ENCODE assay signal across 8 cellular contexts in the genomic region with DNA sequence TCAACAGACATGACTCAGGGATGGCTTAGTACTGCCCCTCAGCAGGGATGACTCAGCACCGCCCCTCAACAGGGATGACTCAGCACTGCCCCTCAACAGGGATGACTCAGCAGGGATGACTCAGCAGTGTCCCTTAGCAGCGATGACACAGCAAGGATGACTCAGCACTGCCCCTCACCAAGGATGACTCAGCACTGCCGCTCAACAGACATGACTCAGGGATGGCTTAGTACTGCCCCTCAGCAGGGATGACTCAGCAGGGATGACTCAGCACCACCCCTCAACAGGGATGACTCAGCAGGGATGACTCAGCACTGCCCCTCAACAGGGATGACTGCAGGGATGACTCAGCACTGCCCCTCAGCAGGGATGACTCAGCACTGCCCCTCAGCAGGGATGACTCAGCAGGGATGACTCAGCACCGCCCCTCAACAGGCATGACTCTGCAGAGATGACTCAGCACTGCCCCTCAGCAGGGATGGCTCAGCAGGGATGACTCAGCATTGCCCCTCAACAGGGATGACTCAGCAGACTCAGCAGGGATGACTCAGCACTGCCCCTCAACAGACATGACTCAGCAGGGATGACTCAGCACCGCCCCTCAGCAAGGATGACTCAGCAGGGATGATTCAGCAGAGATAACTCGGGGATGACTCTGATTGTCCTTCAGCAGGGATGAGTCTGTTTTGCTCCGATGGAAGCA. TPM values are rescaled to one million over a fixed set of nuclear protein-coding genes. Genes with fewer than 3 reads are reported as not detected.
DNase-seq lines count a peak whose midpoint lies in the region; ATAC-seq and TF ChIP-seq lines count a peak whose summit lies in the region.
"Not testable (repeated sequence)": the region's sequence is repeated elsewhere in the genome, so short reads cannot be mapped to it uniquely, and the experiment has no call there.

No MANE protein-coding gene starts in this region.

- ATAC-seq in DND-41 (ENCODE audit: insufficient read depth, low read depth) = peak; percentile 15; the same call in 1 of the 3 replicates

- not testable (repeated sequence) for H3K79me2 ChIP-seq in DND-41 (ENCODE audit: insufficient read depth, low read length)

- H3K27me3 ChIP-seq in DND-41 (ENCODE audit: insufficient read depth, low read length, poor library complexity); iPS-20b (ENCODE audit: insufficient read depth, low read length): not testable (repeated sequence)

- not testable (repeated sequence) for H3K4me2 ChIP-seq in DND-41 (ENCODE audit: insufficient read depth, low read length)

- H3K36me3 ChIP-seq in DND-41 (ENCODE audit: insufficient read depth, low read length) = peaks cover 73% of the 10 kb centered on the region
- peaks cover 69% of the 10 kb centered on the region for H3K36me3 ChIP-seq in iPS-20b (ENCODE audit: insufficient read depth, low read depth, low read length)

- H3K4me1 Mint-ChIP-seq in activated T-helper 1 cell treated with anti-CD3 and anti-CD28 coated beads, Interleukin-12 subunit alpha, Interleukin-12 subunit beta, Interleukin-2, Interleukin-4 antibody, amounts not matched to agents 30 ng/mL and 10 ng/mL and 1 ng/mL, durations not matched to agents 14 hours and 24 hours and 36 hours (ENCODE audit: low read depth) = not testable (repeated sequence)

- peaks cover 63% of the 10 kb centered on the region for H3K36me3 Mint-ChIP-seq in activated T-helper 1 cell treated with anti-CD3 and anti-CD28 coated beads, Interleukin-12 subunit alpha, Interleukin-12 subunit beta, Interleukin-2, Interleukin-4 antibody, amounts not matched to agents 30 ng/mL and 10 ng/mL and 1 ng/mL, durations not matched to agents 14 hours and 24 hours and 36 hours (ENCODE audit: low read depth)

- not testable (repeated sequence) for H3K9me3 ChIP-seq in DND-41 (ENCODE audit: insufficient read depth, low read length, severe bottlenecking)
- H3K9me3 ChIP-seq in iPS-20b (ENCODE audit: insufficient read depth, low read depth, low read length) = peaks cover 24% of the 10 kb centered on the region; the same call in 1 of the 2 replicates

- not testable (repeated sequence) for H3K27me3 Mint-ChIP-seq in activated T-helper 1 cell treated with anti-CD3 and anti-CD28 coated beads, Interleukin-12 subunit alpha, Interleukin-12 subunit beta, Interleukin-2, Interleukin-4 antibody, amounts not matched to agents 30 ng/mL and 10 ng/mL and 1 ng/mL, durations not matched to agents 14 hours and 24 hours and 36 hours (ENCODE audit: insufficient read depth)

- H3K4me3 ChIP-seq in DND-41 (ENCODE audit: low read depth in 1 of 2, low read length in 2 of 2); coronary artery; iPS-20b (ENCODE audit: low read length); skeletal muscle cell (ENCODE audit: low read depth, low read length): not testable (repeated sequence)

- not testable (repeated sequence) for TF ChIP-seq CTCF in DND-41 (IDR thresholded peaks at IDR 0.05; ENCODE audit: borderline replicate concordance, extremely low read depth, low read length, poor library complexity, severe bottlenecking); coronary artery (IDR thresholded peaks at IDR 0.05)

- peak overlapping the region; percentile 79 for H3K27ac Mint-ChIP-seq in activated T-helper 1 cell treated with anti-CD3 and anti-CD28 coated beads, Interleukin-12 subunit alpha, Interleukin-12 subunit beta, Interleukin-2, Interleukin-4 antibody, amounts not matched to agents 30 ng/mL and 10 ng/mL and 1 ng/mL, durations not matched to agents 14 hours and 24 hours and 36 hours

- H3K27ac ChIP-seq in DND-41 (ENCODE audit: low read length) (peak overlapping the region; percentile 51; the same call in 1 of the 2 replicates), coronary artery (peak overlapping the region; percentile 50 to 85), iPS-20b (ENCODE audit: low read length) (peak overlapping the region; percentile 73), temporal lobe (ENCODE audit: low read depth, low read length) (peak overlapping the region; percentile 98)

- peaks cover 14% of the 10 kb centered on the region for H3K9me3 Mint-ChIP-seq in activated T-helper 1 cell treated with anti-CD3 and anti-CD28 coated beads, Interleukin-12 subunit alpha, Interleukin-12 subunit beta, Interleukin-2, Interleukin-4 antibody, amounts not matched to agents 30 ng/mL and 10 ng/mL and 1 ng/mL, durations not matched to agents 14 hours and 24 hours and 36 hours

- H2AFZ ChIP-seq in DND-41 (ENCODE audit: low read depth, low read length) = not testable (repeated sequence)

- DNase-seq in DND-41 (peak; percentile 60), NAMALWA (ENCODE audit: low spot score) (peak; percentile 59), T-helper 22 cell (ENCODE audit: low read depth) (peak; percentile 24), skeletal muscle cell (ENCODE audit: low read depth) (peak; percentile 38)
- peak; percentile 57 for DNase-seq in activated T-helper 1 cell treated with anti-CD3 and anti-CD28 coated beads, Interleukin-12 subunit alpha, Interleukin-12 subunit beta, Interleukin-2, Interleukin-4 antibody, amounts not matched to agents 30 ng/mL and 10 ng/mL and 1 ng/mL, durations not matched to agents 14 hours and 24 hours and 36 hours (ENCODE audit: low spot score)
- not testable (repeated sequence) for DNase-seq in coronary artery (ENCODE audit: low spot score)

- not testable (repeated sequence) for H3K9ac ChIP-seq in DND-41 (ENCODE audit: low read depth, low read length)
- peak overlapping the region; percentile 63; the same call in 1 of the 2 replicates for H3K9ac ChIP-seq in iPS-20b (ENCODE audit: low read depth, low read length)

- peak overlapping the region; percentile 19 for H3K4me3 Mint-ChIP-seq in activated T-helper 1 cell treated with anti-CD3 and anti-CD28 coated beads, Interleukin-12 subunit alpha, Interleukin-12 subunit beta, Interleukin-2, Interleukin-4 antibody, amounts not matched to agents 30 ng/mL and 10 ng/mL and 1 ng/mL, durations not matched to agents 14 hours and 24 hours and 36 hours

- peaks cover 39% of the 10 kb centered on the region for H4K20me1 ChIP-seq in DND-41 (ENCODE audit: insufficient read depth, low read length)

- H3K4me1 ChIP-seq in DND-41 (ENCODE audit: insufficient read depth, low read length); iPS-20b (ENCODE audit: insufficient read depth, low read length): not testable (repeated sequence)

- intact Hi-C loops in activated T-helper 1 cell treated with anti-CD3 and anti-CD28 coated beads, Interleukin-12 subunit alpha, Interleukin-12 subunit beta, Interleukin-2, Interleukin-4 antibody, amounts not matched to agents 30 ng/mL and 10 ng/mL and 1 ng/mL, durations not matched to agents 14 hours and 24 hours and 36 hours (cut with micrococcal nuclease) = not testable (repeated sequence)

RNA-seq across cellular contexts. Expression of gene DBNDD1, which starts 23.6 kb away (rescaled TPM):
- 0.18 TPM in 1 of 2 replicates, not detected in the other for total RNA-seq in activated T-helper 1 cell treated with anti-CD3 and anti-CD28 coated beads, Interleukin-12 subunit alpha, Interleukin-12 subunit beta, Interleukin-2, Interleukin-4 antibody, amounts not matched to agents 30 ng/mL and 10 ng/mL and 1 ng/mL, durations not matched to agents 14 hours and 24 hours and 36 hours
- total RNA-seq in temporal lobe = 12.8 TPM

RNA-seq across cellular contexts. Expression of gene DEF8, which starts 47.1 kb away (rescaled TPM):
- 42.5 and 43.9 TPM in 2 replicates for total RNA-seq in activated T-helper 1 cell treated with anti-CD3 and anti-CD28 coated beads, Interleukin-12 subunit alpha, Interleukin-12 subunit beta, Interleukin-2, Interleukin-4 antibody, amounts not matched to agents 30 ng/mL and 10 ng/mL and 1 ng/mL, durations not matched to agents 14 hours and 24 hours and 36 hours
- total RNA-seq in temporal lobe = 49.9 TPM

Comparison
In these comparisons a context has a peak if more than half of its experiments do, and no peak if none do; other contexts are left out.
1. RNA of gene DBNDD1, which starts 23.6 kb away (total RNA-seq): 12.8 TPM in temporal lobe (single experiment); 0.18 TPM in activated T-helper 1 cell treated with anti-CD3 and anti-CD28 coated beads, Interleukin-12 subunit alpha, Interleukin-12 subunit beta, Interleukin-2, Interleukin-4 antibody, amounts not matched to agents 30 ng/mL and 10 ng/mL and 1 ng/mL, durations not matched to agents 14 hours and 24 hours and 36 hours; every median in the first group is over 10 times any median in the second.
2. Peak in every context shown above with its lines, with median percentiles within 50 percentile points of each other: H3K27ac ChIP-seq.